ENCODE assay signal across 9 cellular contexts in the genomic region with DNA sequence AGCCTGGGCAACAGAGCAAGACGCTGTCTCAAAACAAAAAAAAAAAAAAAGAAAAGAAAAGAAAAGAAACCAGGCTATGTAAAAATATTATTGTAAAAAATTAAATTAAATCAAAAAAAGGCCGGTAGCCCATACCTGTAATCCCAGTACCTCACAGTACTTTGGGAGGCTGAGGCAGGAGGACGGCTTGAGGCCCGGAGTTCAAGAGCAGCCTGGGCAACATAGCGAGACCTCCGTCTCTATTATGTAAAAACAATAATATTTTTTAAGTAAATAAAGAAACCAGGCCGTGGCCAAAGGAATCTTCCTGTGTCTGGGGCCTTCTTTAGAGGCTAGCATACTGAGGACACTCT. TPM values are rescaled to one million over a fixed set of nuclear protein-coding genes. Genes with fewer than 3 reads are reported as not detected.
DNase-seq lines count a peak whose midpoint lies in the region; ATAC-seq and TF ChIP-seq lines count a peak whose summit lies in the region.
"Had no signal": no experiment of that assay in that cellular context is flagged by ENCODE, and none has a peak within 500 bp of the region (broad histone marks: within the 10 kb centered on the region; RNA-seq: fewer than 3 reads in every experiment).

No MANE protein-coding gene starts in this region.

- peak overlapping the region; percentile 97 to 99 (median 98) for H3K27ac ChIP-seq in body of pancreas
- peak overlapping the region; percentile 90 to 97 for H3K27ac ChIP-seq in lung (ENCODE audit: low read depth in 1 of 2, low read length in 1 of 2)
- H3K27ac ChIP-seq in tibial nerve, result peak overlapping the region; percentile 83 to 100 (median 98)

- TF ChIP-seq CTCF in body of pancreas (IDR thresholded peaks at IDR 0.05) (no peak), lung (IDR thresholded peaks at IDR 0.05; ENCODE audit: control extremely low read depth, extremely low read depth) (no peak), tibial nerve (IDR thresholded peaks at IDR 0.05) (no peak)

- H3K36me3 ChIP-seq in body of pancreas (replicated peaks in 1 of 2; ENCODE audit: insufficient read depth in 1 of 2, low read depth in 2 of 2) (peaks cover 0 to 11% of the 10 kb centered on the region in 2 donors), lung (ENCODE audit: control insufficient read depth in 2 of 2, insufficient read depth in 2 of 2, low read length in 2 of 2) (peaks cover 8 to 15% of the 10 kb centered on the region in 2 donors), tibial nerve (peaks cover 0 to 25% (median 9%) of the 10 kb centered on the region in 3 donors)

- peak overlapping the region in 1 of 2 donors; percentile 78 for H3K4me3 ChIP-seq in body of pancreas
- H3K4me3 ChIP-seq in lung, result peak overlapping the region; percentile 39
- H3K4me3 ChIP-seq in tibial nerve, result peak overlapping the region; percentile 80 to 94 (median 86)

- H3K9me3 ChIP-seq in body of pancreas, result no peaks in the 10 kb centered on the region
- no peaks in the 10 kb centered on the region for H3K9me3 ChIP-seq in lung (ENCODE audit: control insufficient read depth in 2 of 2, insufficient read depth in 1 of 2, low read length in 1 of 2)
- no peaks in the 10 kb centered on the region for H3K9me3 ChIP-seq in tibial nerve

- TF ChIP-seq EP300 in tibial nerve (IDR thresholded peaks at IDR 0.05), result no peak

- CTCF ChIA-PET in activated naive CD4-positive, alpha-beta T cell treated with anti-CD3 and anti-CD28 coated beads, Interleukin-2, amount 10 ng/mL, durations not matched to agents 7 days and 5 days (lab: Charles Lee), result interaction anchor here (5.5 kb wide), 1 partner anchor 10 kb away, joined by 28 read pairs; no protein-coding TSS in a partner anchor

- 49 to 54% methylated on average over 7 of the region's 7 CpGs for WGBS in body of pancreas, 2 donors
- 41 to 50% methylated on average over 7 of the region's 7 CpGs for WGBS in lung, 2 donors
- 48 to 49% methylated on average over 7 of the region's 7 CpGs for WGBS in tibial nerve, 2 donors

- ATAC-seq in body of pancreas (no peak), lung (ENCODE audit: insufficient read depth, low FRiP score) (no peak), GM18519 (IDR thresholded peaks at IDR 0.05; ENCODE audit: low FRiP score, unreplicated experiment) (no peak)

- peaks cover 10% of the 10 kb centered on the region for H3K27me3 Mint-ChIP-seq in activated naive CD4-positive, alpha-beta T cell treated with anti-CD3 and anti-CD28 coated beads, Interleukin-2, amount 10 ng/mL, durations not matched to agents 7 days and 5 days

- intact Hi-C loops in body of pancreas (cut with DNase I), result no loop called here

- peak overlapping the region; percentile 96 for H3K4me3 Mint-ChIP-seq in activated naive CD4-positive, alpha-beta T cell treated with anti-CD3 and anti-CD28 coated beads, Interleukin-2, amount 10 ng/mL, durations not matched to agents 7 days and 5 days

- H3K27me3 ChIP-seq in body of pancreas (no peaks in the 10 kb centered on the region), lung (ENCODE audit: control insufficient read depth, insufficient read depth) (no peaks in the 10 kb centered on the region), tibial nerve (no peaks in the 10 kb centered on the region)

- H3K4me1 ChIP-seq in body of pancreas (peaks cover 39% of the 10 kb centered on the region), lung (ENCODE audit: control insufficient read depth in 2 of 2, insufficient read depth in 2 of 2, low read length in 2 of 2) (peaks cover 4 to 7% of the 10 kb centered on the region in 2 donors), tibial nerve (peaks cover 5 to 37% (median 10%) of the 10 kb centered on the region in 4 donors)

- H3K36me3 Mint-ChIP-seq in activated naive CD4-positive, alpha-beta T cell treated with anti-CD3 and anti-CD28 coated beads, Interleukin-2, amount 10 ng/mL, durations not matched to agents 7 days and 5 days, result peaks cover 23% of the 10 kb centered on the region

- no peak for DNase-seq in activated naive CD4-positive, alpha-beta T cell treated with anti-CD3 and anti-CD28 coated beads, Interleukin-2, amount 10 ng/mL, durations not matched to agents 7 days and 5 days
- DNase-seq in activated naive CD4-positive, alpha-beta T cell treated with Interleukin-2 at 50 U/mL for 16 hours, result no peak
- no peak for DNase-seq in body of pancreas
- no peak for DNase-seq in lung (ENCODE audit: low spot score)
- no peak for DNase-seq in tibial nerve (ENCODE audit: low spot score in 2 of 2)
- no peak for DNase-seq in cerebellar cortex (ENCODE audit: low spot score)
- DNase-seq in putamen (ENCODE audit: low spot score), result no peak

- H3K9me3 Mint-ChIP-seq in activated naive CD4-positive, alpha-beta T cell treated with anti-CD3 and anti-CD28 coated beads, Interleukin-2, amount 10 ng/mL, durations not matched to agents 7 days and 5 days, result peaks cover 3% of the 10 kb centered on the region

- H3K4me1 Mint-ChIP-seq in activated naive CD4-positive, alpha-beta T cell treated with anti-CD3 and anti-CD28 coated beads, Interleukin-2, amount 10 ng/mL, durations not matched to agents 7 days and 5 days, result peaks cover 44% of the 10 kb centered on the region

- no peak for TF ChIP-seq POLR2A in body of pancreas (IDR thresholded peaks at IDR 0.05)
- TF ChIP-seq POLR2A in tibial nerve (IDR thresholded peaks at IDR 0.05), result no peak

- peak overlapping the region; percentile 96 for H3K27ac Mint-ChIP-seq in activated naive CD4-positive, alpha-beta T cell treated with anti-CD3 and anti-CD28 coated beads, Interleukin-2, amount 10 ng/mL, durations not matched to agents 7 days and 5 days

RNA-seq across cellular contexts. Expression of a gene that starts 0.8 kb away (rescaled TPM):
- 10 to 100 TPM; 53.7 to 56.0 TPM for total RNA-seq in body of pancreas
- 100 to 1,000 TPM; 201 to 743 TPM for total RNA-seq in lung
- 100 to 1,000 TPM; 654 to 689 TPM for polyA plus RNA-seq in lung
- 100 to 1,000 TPM; 179 to 235 (median 213) TPM for total RNA-seq in tibial nerve

RNA-seq across cellular contexts. Expression of a gene that starts 13.2 kb away (rescaled TPM):
- total RNA-seq in body of pancreas (10 to 100 TPM in 1 of 2 donors, 1 to 10 TPM in 1; 1.6 to 29.0 TPM), lung (10 to 100 TPM; 13.0 to 53.1 TPM), tibial nerve (10 to 100 TPM; 18.4 to 73.9 (median 35.5) TPM)
- 10 to 100 TPM; 24.9 to 47.1 TPM for polyA plus RNA-seq in lung

RNA-seq across cellular contexts. Expression of a gene that starts 23.8 kb away (rescaled TPM):
- 10 to 100 TPM; 49.8 to 71.3 TPM for total RNA-seq in body of pancreas
- total RNA-seq in lung, result 100 to 1,000 TPM in 1 of 2 donors, 10 to 100 TPM in 1; 63.1 to 169 TPM
- polyA plus RNA-seq in lung, result 100 to 1,000 TPM; 132 to 213 TPM
- 100 to 1,000 TPM; 183 to 254 (median 225) TPM for total RNA-seq in tibial nerve

RNA-seq across cellular contexts. Expression of a gene that starts 24.4 kb away (rescaled TPM):
- total RNA-seq in body of pancreas (10 to 100 TPM; 33.5 to 95.9 TPM), lung (100 to 1,000 TPM in 1 of 2 donors, 10 to 100 TPM in 1; 83.1 to 101 TPM), tibial nerve (10 to 100 TPM; 54.2 to 98.4 (median 77.4) TPM)
- 10 to 100 TPM; 65.1 to 96.6 TPM for polyA plus RNA-seq in lung

RNA-seq across cellular contexts. Expression of a gene that starts 28.2 kb away (rescaled TPM):
- total RNA-seq in body of pancreas, result not detected
- total RNA-seq in lung, result not detected
- polyA plus RNA-seq in lung, result not detected
- not detected for total RNA-seq in tibial nerve
- polyA plus RNA-seq: adipose tissue had no signal
